ENCODE assay signal across 8 cellular contexts in genomic region chr17:6070895-6071511, GRCh38. TPM values are rescaled to one million over a fixed set of nuclear protein-coding genes. Genes with fewer than 3 reads are reported as not detected.
DNase-seq lines count a peak whose midpoint lies in the region; ATAC-seq, FAIRE-seq and TF ChIP-seq lines count a peak whose summit lies in the region.

No MANE protein-coding gene starts in this region.

- H3K9ac ChIP-seq in endodermal cell (ENCODE audit: extremely low read depth, low read length, poor library complexity, severe bottlenecking) (no peak overlapping the region), muscle layer of colon (ENCODE audit: low read length) (no peak overlapping the region)

- WGBS in endodermal cell (ENCODE audit: insufficient coverage in 1 of 2, insufficient read length in 1 of 2), 2 experiments: 2 to 3% methylated on average over 15 to 40 of the region's 42 CpGs
- WGBS in aorta, 2 donors: 2% methylated on average over 40 to 42 of the region's 42 CpGs

- peaks cover 13% of the 10 kb centered on the region for H3K4me1 Mint-ChIP-seq in stimulated activated naive CD8-positive, alpha-beta T cell treated with anti-CD3 and anti-CD28 coated beads, Interleukin-15, amount 100 ng/mL, for 72 hours
- peaks cover 7% of the 10 kb centered on the region for H3K4me1 Mint-ChIP-seq in endodermal cell

- H3K27ac ChIP-seq in endodermal cell (ENCODE audit: low read depth, low read length) (no peak overlapping the region), muscle layer of colon (ENCODE audit: low read depth, low read length) (no peak overlapping the region), aorta (ENCODE audit: low read depth in 1 of 2, low read length in 2 of 2) (no peak overlapping the region)

- peak overlapping the region; percentile 11 to 16 for H3K4me3 Mint-ChIP-seq in stimulated activated naive CD8-positive, alpha-beta T cell treated with anti-CD3 and anti-CD28 coated beads, Interleukin-15, amount 100 ng/mL, for 72 hours
- H3K4me3 Mint-ChIP-seq in endodermal cell: peak overlapping the region; percentile 60

- no peaks in the 10 kb centered on the region for H3K9me3 ChIP-seq in endodermal cell (ENCODE audit: control insufficient read depth, low read length)
- H3K9me3 ChIP-seq in muscle layer of colon (ENCODE audit: low read length): no peaks in the 10 kb centered on the region
- H3K9me3 ChIP-seq in aorta (ENCODE audit: control insufficient read depth, low read length): no peaks in the 10 kb centered on the region

- H3K4me3 ChIP-seq in endodermal cell (ENCODE audit: low read length): peak overlapping the region; percentile 82
- peak overlapping the region; percentile 45 to 48 for H3K4me3 ChIP-seq in muscle layer of colon (ENCODE audit: low read depth in 1 of 2, low read length in 2 of 2)
- peak overlapping the region; percentile 57 to 72 for H3K4me3 ChIP-seq in aorta (ENCODE audit: low read length in 2 of 2)

- no peaks in the 10 kb centered on the region for H3K9me3 Mint-ChIP-seq in stimulated activated naive CD8-positive, alpha-beta T cell treated with anti-CD3 and anti-CD28 coated beads, Interleukin-15, amount 100 ng/mL, for 72 hours
- no peaks in the 10 kb centered on the region for H3K9me3 Mint-ChIP-seq in endodermal cell

- intact Hi-C loops in aorta (cut with DNase I): no loop called here

- DNase-seq in stimulated activated naive CD8-positive, alpha-beta T cell treated with anti-CD3 and anti-CD28 coated beads, Interleukin-15, amount 100 ng/mL, for 72 hours: no peak
- DNase-seq in stimulated activated naive CD8-positive, alpha-beta T cell treated with anti-CD3 and anti-CD28 coated beads, Interleukin-15, Interleukin-2, amounts not matched to agents 100 U/mL and 50 U/mL, for 24 hours: no peak
- peak; percentile 78 for DNase-seq in endodermal cell
- peak in 1 of 2 donors; percentile 73 for DNase-seq in aorta
- no peak for DNase-seq in GM12891 (ENCODE audit: insufficient read length, low spot score)
- DNase-seq in NCI-H774 (lab: John Stamatoyannopoulos, UW): no peak

- peak; percentile 10 for ATAC-seq in stimulated activated naive CD8-positive, alpha-beta T cell treated with anti-CD3 and anti-CD28 coated beads, Interleukin-15, amount 100 ng/mL, for 72 hours
- ATAC-seq in stimulated activated naive CD8-positive, alpha-beta T cell treated with anti-CD3 and anti-CD28 coated beads, Interleukin-15, Interleukin-2, amounts not matched to agents 100 U/mL and 50 U/mL, for 24 hours: no peak
- ATAC-seq in aorta (ENCODE audit: low FRiP score): no peak
- no peak for ATAC-seq in HG03520 (IDR thresholded peaks at IDR 0.05; ENCODE audit: unreplicated experiment)

- H3K36me3 ChIP-seq in endodermal cell (ENCODE audit: control insufficient read depth, insufficient read depth, low read length) (no peaks in the 10 kb centered on the region), muscle layer of colon (ENCODE audit: insufficient read depth, low read length) (no peaks in the 10 kb centered on the region), aorta (ENCODE audit: control insufficient read depth in 1 of 2, insufficient read depth in 2 of 2, low read length in 1 of 2) (no peaks in the 10 kb centered on the region)

- peaks cover 84% of the 10 kb centered on the region for H3K27me3 Mint-ChIP-seq in stimulated activated naive CD8-positive, alpha-beta T cell treated with anti-CD3 and anti-CD28 coated beads, Interleukin-15, amount 100 ng/mL, for 72 hours
- H3K27me3 Mint-ChIP-seq in endodermal cell (ENCODE audit: insufficient read depth): peaks cover 84% of the 10 kb centered on the region

- FAIRE-seq in GM12891 (lab: Jason Lieb, UNC): no peak

- H3K4me1 ChIP-seq in endodermal cell (ENCODE audit: control insufficient read depth, insufficient read depth, low read length): no peaks in the 10 kb centered on the region
- peaks cover 6% of the 10 kb centered on the region for H3K4me1 ChIP-seq in muscle layer of colon (ENCODE audit: insufficient read depth, low read length)
- H3K4me1 ChIP-seq in aorta (ENCODE audit: control insufficient read depth in 1 of 2, insufficient read depth in 2 of 2, low read length in 2 of 2): no peaks in the 10 kb centered on the region

- H3K36me3 Mint-ChIP-seq in endodermal cell (ENCODE audit: low read depth): no peaks in the 10 kb centered on the region

- TF ChIP-seq POLR2A in GM12891 (IDR thresholded peaks at IDR 0.05; ENCODE audit: low read depth, low read length): no peak

- no peak for TF ChIP-seq CTCF in endodermal cell (conservative IDR thresholded peaks at IDR 0.05)

- no peak overlapping the region for H3K27ac Mint-ChIP-seq in stimulated activated naive CD8-positive, alpha-beta T cell treated with anti-CD3 and anti-CD28 coated beads, Interleukin-15, amount 100 ng/mL, for 72 hours
- H3K27ac Mint-ChIP-seq in endodermal cell: no peak overlapping the region

- H3K27me3 ChIP-seq in endodermal cell (ENCODE audit: control insufficient read depth, insufficient read depth, low read length, poor library complexity, severe bottlenecking): peaks cover 65% of the 10 kb centered on the region
- H3K27me3 ChIP-seq in muscle layer of colon (ENCODE audit: control insufficient read depth in 1 of 2, insufficient read depth in 2 of 2, low read length in 2 of 2): peaks cover 0 to 21% of the 10 kb centered on the region in 2 donors
- H3K27me3 ChIP-seq in aorta (ENCODE audit: control insufficient read depth in 1 of 2, insufficient read depth in 2 of 2, low read length in 1 of 2): no peaks in the 10 kb centered on the region

TF ChIP-seq in GM12891, 5 proteins besides CTCF, POLR2A, EP300 and RAD21:
- no peak for TF ChIP-seq TAF1 (IDR thresholded peaks at IDR 0.05; ENCODE audit: low read depth, low read length)
- TF ChIP-seq PAX5 (IDR thresholded peaks at IDR 0.05; ENCODE audit: insufficient read depth, low read length, severe bottlenecking): no peak
- no peak for TF ChIP-seq POU2F2 (IDR thresholded peaks at IDR 0.05; ENCODE audit: low read depth, low read length)
- TF ChIP-seq SPI1 (IDR thresholded peaks at IDR 0.05; ENCODE audit: low read depth, low read length): no peak
- no peak for TF ChIP-seq POLR2AphosphoS5 (IDR thresholded peaks at IDR 0.05; ENCODE audit: low read depth, low read length)

RNA-seq across cellular contexts. Expression of gene WSCD1, which starts 0.8 kb away (rescaled TPM):
- total RNA-seq in endodermal cell (1 to 10 TPM; 6.5 to 7.7 TPM), aorta (10 to 100 TPM in 1 of 2 donors, 1 to 10 TPM in 1; 8.0 to 10.7 TPM)
- 49.2 TPM for polyA plus RNA-seq in endodermal cell (2013, experiment 1 of 2)
- polyA plus RNA-seq in endodermal cell (2013, experiment 2 of 2): 43.8 TPM
- polyA plus RNA-seq in aorta: 1 to 10 TPM; 1.2 to 2.0 TPM
- polyA plus RNA-seq in GM12891 (2012; ENCODE audit: low read depth, missing spikeins): 0.05 TPM
